Comparison of ENCODE assay signal across 8 cellular contexts in genomic region chr15:55897560-55898336, GRCh38.
DNase-seq lines count a peak whose midpoint lies in the region; ATAC-seq, FAIRE-seq and TF ChIP-seq lines count a peak whose summit lies in the region.

No MANE protein-coding gene starts in this region.

- H3K4me3 Mint-ChIP-seq in T-helper 17 cell = no peak overlapping the region

- peak; percentile 82 for ATAC-seq in left colon
- no peak for ATAC-seq in T-helper 17 cell

- no peaks in the 10 kb centered on the region for H3K27me3 ChIP-seq in mammary epithelial cell (ENCODE audit: insufficient read depth, low read length)

- peak overlapping the region; percentile 69 for H2AFZ ChIP-seq in mammary epithelial cell (ENCODE audit: low read depth, low read length)

- H3K27me3 Mint-ChIP-seq in T-helper 17 cell = no peaks in the 10 kb centered on the region

- TF ChIP-seq CTCF in AG09309 (IDR thresholded peaks at IDR 0.05; ENCODE audit: control insufficient read depth, insufficient read depth, low read depth, low read length, missing control alignments) (peak; percentile 87), GM13976 (IDR thresholded peaks at IDR 0.05; ENCODE audit: borderline replicate concordance, control extremely low read depth, extremely low read depth, insufficient read depth, missing control alignments) (peak; percentile 84), mammary epithelial cell (conservative IDR thresholded peaks at IDR 0.05 in 1 of 2, IDR thresholded peaks at IDR 0.05 in 1 of 2; ENCODE audit: extremely low read depth in 1 of 2, insufficient read depth in 1 of 2, low read depth in 1 of 2, low read length in 2 of 2) (peak; percentile 91 to 99)

- dilution Hi-C loops in mammary epithelial cell (cut with HindIII; ENCODE audit: low sequenced_read_pairs) = no loop called here

- H3K4me2 ChIP-seq in mammary epithelial cell (ENCODE audit: insufficient read depth, low read depth, low read length) = peak overlapping the region; percentile 61

- 21% methylated on average over 6 of the region's 6 CpGs for WGBS in mammary epithelial cell (ENCODE audit: low coverage, missing lambda C conversion rate)

- peaks cover 12% of the 10 kb centered on the region for H3K4me1 Mint-ChIP-seq in T-helper 17 cell

- no peak for DNase-seq in AG09309 (ENCODE audit: low read depth)
- DNase-seq in GM13976 (ENCODE audit: low spot score) = peak; percentile 37
- DNase-seq in NCI-H345 (lab: John Stamatoyannopoulos, UW) = peak; percentile 15
- peak; percentile 79 for DNase-seq in mammary epithelial cell
- DNase-seq in left colon = peak in 1 of 2 donors; percentile 56
- peak; percentile 64 for DNase-seq in urothelium cell line (ENCODE audit: low spot score)
- DNase-seq in T-helper 17 cell = no peak
- DNase-seq in NCI-H187 (lab: John Stamatoyannopoulos, UW) = no peak

- H3K79me2 ChIP-seq in mammary epithelial cell (ENCODE audit: insufficient read depth, low read length) = peaks cover 16% of the 10 kb centered on the region

- H3K36me3 ChIP-seq in mammary epithelial cell (ENCODE audit: insufficient read depth, low read length) = no peaks in the 10 kb centered on the region

- no peaks in the 10 kb centered on the region for H4K20me1 ChIP-seq in mammary epithelial cell (ENCODE audit: insufficient read depth, low read length)

- in situ Hi-C loops in GM13976 (cut with MboI; ENCODE audit: low sequenced_read_pairs, unreplicated experiment) (no loop called here), mammary epithelial cell (cut with MboI; ENCODE audit: low sequenced_read_pairs in 2 of 2) (no loop called here)

- H3K9ac ChIP-seq in mammary epithelial cell (ENCODE audit: insufficient read depth, low read length) = peak overlapping the region; percentile 30

- peak; percentile 59 for FAIRE-seq in urothelium cell line (lab: Jason Lieb, UNC)

- H3K4me3 ChIP-seq in AG09309 (ENCODE audit: control insufficient read depth, low read depth, low read length) (no peak overlapping the region), mammary epithelial cell (replicated peaks in 1 of 3; ENCODE audit: insufficient read depth in 1 of 3, low read depth in 2 of 3, low read length in 3 of 3) (no peak overlapping the region)

- H3K27ac Mint-ChIP-seq in T-helper 17 cell = no peak overlapping the region

- H3K9me3 ChIP-seq in mammary epithelial cell (replicated peaks; ENCODE audit: insufficient read depth, low read length) (no peaks in the 10 kb centered on the region), T-helper 17 cell (ENCODE audit: control insufficient read depth, low read length, poor library complexity, severe bottlenecking) (no peaks in the 10 kb centered on the region)

- H3K27ac ChIP-seq in mammary epithelial cell (ENCODE audit: insufficient read depth, low read depth, low read length) = peak overlapping the region; percentile 77

- H3K36me3 Mint-ChIP-seq in T-helper 17 cell (ENCODE audit: low read depth) = no peaks in the 10 kb centered on the region

- intact Hi-C loops in mammary epithelial cell (cut with micrococcal nuclease) (loop anchor here (1.0 to 5.0 kb wide), 6 partner anchors 10 to 345 kb away; partner anchors contain the start of genes NEDD4 and RFX7), left colon (cut with DNase I, micrococcal nuclease) (no loop called here)

- peaks cover 14% of the 10 kb centered on the region for H3K4me1 ChIP-seq in mammary epithelial cell (ENCODE audit: insufficient read depth, low read length)

- CTCF ChIA-PET in mammary epithelial cell (lab: Charles Lee; ENCODE audit: low non-redundant PET) = interaction anchor here (0.5 to 1.5 kb wide), 4 partner anchors 10 to 25 kb away, joined by 3 to 10 read pairs (median 4); no protein-coding TSS in a partner anchor

- BruUV-seq in mammary epithelial cell (replicated peaks; lab: Mats Ljungman, UMichigan) = no TSS peak

Comparison
In these comparisons a context has a peak if more than half of its experiments do, and no peak if none do; other contexts are left out.
1. DNase-seq: peak in GM13976 (single experiment), NCI-H345 (single experiment), mammary epithelial cell (single experiment) and urothelium cell line (single experiment); none in AG09309 (single experiment), T-helper 17 cell (0 of 3) and NCI-H187 (0 of 2).
2. Peak in every context shown above with its lines, with median percentiles within 50 percentile points of each other: CTCF ChIP-seq.